In the genomic region with DNA sequence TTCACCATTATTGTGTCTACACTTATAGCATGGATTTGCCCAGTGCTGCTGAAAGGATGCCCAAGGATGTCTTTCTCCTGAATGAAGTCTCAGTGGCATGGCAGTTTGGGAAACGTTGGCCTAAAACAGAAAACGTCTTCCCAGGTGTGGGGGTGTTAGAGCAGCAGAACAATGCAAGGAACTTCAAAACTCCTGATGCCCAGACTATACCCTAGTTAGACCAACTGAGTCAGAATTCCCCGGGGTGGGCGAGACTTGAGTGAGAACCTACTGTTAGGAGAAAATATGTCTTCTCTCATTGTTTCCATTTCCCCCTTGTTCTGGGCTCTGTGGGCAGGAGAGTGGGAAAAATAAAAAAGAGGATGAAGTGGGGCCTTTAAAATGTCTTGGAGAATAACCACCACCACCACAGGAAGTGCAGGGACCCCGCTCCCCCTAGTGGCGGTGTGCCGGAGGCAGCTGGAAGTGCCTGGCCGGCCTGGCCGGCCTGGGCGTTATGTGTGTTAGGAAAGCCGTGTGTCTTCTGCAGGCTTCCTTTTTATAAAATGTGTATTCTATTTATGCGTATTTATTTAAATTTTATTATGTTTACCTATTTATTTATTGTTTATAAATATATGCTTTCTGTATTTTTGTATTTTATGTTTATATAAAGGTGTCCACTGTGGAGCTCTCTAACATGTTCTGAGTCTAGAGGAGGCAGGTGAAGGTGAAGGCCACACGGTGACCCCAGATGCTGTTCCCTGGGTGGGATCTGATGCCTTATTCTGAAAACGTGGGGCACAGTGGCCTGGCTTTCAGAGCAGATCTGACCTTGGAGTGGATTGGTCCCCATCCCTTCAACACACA, we compare ENCODE assay signal across 9 cellular contexts.
DNase-seq lines count a peak whose midpoint lies in the region; ATAC-seq and FAIRE-seq lines count a peak whose summit lies in the region.
"Had no signal": no experiment of that assay in that cellular context is flagged by ENCODE, and none has a peak within 500 bp of the region (broad histone marks: within the 10 kb centered on the region; RNA-seq: fewer than 3 reads in every experiment).

No MANE protein-coding gene starts in this region.

- no peaks in the 10 kb centered on the region for H3K27me3 Mint-ChIP-seq in activated T-helper 1 cell treated with anti-CD3 and anti-CD28 coated beads, Interleukin-12 subunit alpha, Interleukin-12 subunit beta, Interleukin-2, Interleukin-4 antibody, amounts not matched to agents 30 ng/mL and 10 ng/mL and 1 ng/mL, durations not matched to agents 14 hours and 24 hours and 36 hours (ENCODE audit: insufficient read depth)
- no peaks in the 10 kb centered on the region for H3K27me3 Mint-ChIP-seq in activated naive CD8-positive, alpha-beta T cell treated with anti-CD3 and anti-CD28 coated beads for 36 hours

- DNase-seq in activated T-helper 1 cell treated with Interleukin-2 at 50 U/mL for 16 hours (ENCODE audit: low read depth) (peak; percentile 10), HTR-8/SVneo (ENCODE audit: insufficient read length, low spot score) (peak; percentile 48), RKO (ENCODE audit: low spot score) (peak; percentile 40), hypothalamus (lab: John Stamatoyannopoulos, UW) (peak in 48 of 51 donors; percentile 0 to 77 (median 40))
- no peak for DNase-seq in activated T-helper 1 cell treated with anti-CD3 and anti-CD28 coated beads, Interleukin-12 subunit alpha, Interleukin-12 subunit beta, Interleukin-2, Interleukin-4 antibody, amounts not matched to agents 30 ng/mL and 10 ng/mL and 1 ng/mL, durations not matched to agents 14 hours and 24 hours and 36 hours (ENCODE audit: low spot score)
- peak; percentile 52 for DNase-seq in activated naive CD8-positive, alpha-beta T cell treated with anti-CD3 and anti-CD28 coated beads for 36 hours
- peak; percentile 72 for DNase-seq in stimulated activated CD4-positive, alpha-beta T cell treated with anti-CD3 and anti-CD28 coated beads, Interleukin-15, amount 100 ng/mL, for 24 hours

- ATAC-seq in HG02571 (IDR thresholded peaks at IDR 0.05; ENCODE audit: unreplicated experiment) = no peak

- intact Hi-C loops in activated T-helper 1 cell treated with anti-CD3 and anti-CD28 coated beads, Interleukin-12 subunit alpha, Interleukin-12 subunit beta, Interleukin-2, Interleukin-4 antibody, amounts not matched to agents 30 ng/mL and 10 ng/mL and 1 ng/mL, durations not matched to agents 14 hours and 24 hours and 36 hours (cut with micrococcal nuclease) = loop anchor here (1.0 to 10.0 kb wide), 2 partner anchors 276 to 506 kb away; partner anchors contain the start of gene PHC3

- H3K4me1 Mint-ChIP-seq in activated T-helper 1 cell treated with anti-CD3 and anti-CD28 coated beads, Interleukin-12 subunit alpha, Interleukin-12 subunit beta, Interleukin-2, Interleukin-4 antibody, amounts not matched to agents 30 ng/mL and 10 ng/mL and 1 ng/mL, durations not matched to agents 14 hours and 24 hours and 36 hours (ENCODE audit: low read depth) = no peaks in the 10 kb centered on the region
- H3K4me1 Mint-ChIP-seq in activated naive CD8-positive, alpha-beta T cell treated with anti-CD3 and anti-CD28 coated beads for 36 hours = no peaks in the 10 kb centered on the region

- no peak overlapping the region for H3K27ac Mint-ChIP-seq in activated T-helper 1 cell treated with anti-CD3 and anti-CD28 coated beads, Interleukin-12 subunit alpha, Interleukin-12 subunit beta, Interleukin-2, Interleukin-4 antibody, amounts not matched to agents 30 ng/mL and 10 ng/mL and 1 ng/mL, durations not matched to agents 14 hours and 24 hours and 36 hours
- H3K27ac Mint-ChIP-seq in activated naive CD8-positive, alpha-beta T cell treated with anti-CD3 and anti-CD28 coated beads for 36 hours = no peak overlapping the region

- FAIRE-seq in HTR-8/SVneo (lab: Jason Lieb, UNC) = no peak
- FAIRE-seq: islet of Langerhans had no signal

- no peak overlapping the region for H3K4me3 Mint-ChIP-seq in activated T-helper 1 cell treated with anti-CD3 and anti-CD28 coated beads, Interleukin-12 subunit alpha, Interleukin-12 subunit beta, Interleukin-2, Interleukin-4 antibody, amounts not matched to agents 30 ng/mL and 10 ng/mL and 1 ng/mL, durations not matched to agents 14 hours and 24 hours and 36 hours
- no peak overlapping the region for H3K4me3 Mint-ChIP-seq in activated naive CD8-positive, alpha-beta T cell treated with anti-CD3 and anti-CD28 coated beads for 36 hours

- no peaks in the 10 kb centered on the region for H3K9me3 Mint-ChIP-seq in activated T-helper 1 cell treated with anti-CD3 and anti-CD28 coated beads, Interleukin-12 subunit alpha, Interleukin-12 subunit beta, Interleukin-2, Interleukin-4 antibody, amounts not matched to agents 30 ng/mL and 10 ng/mL and 1 ng/mL, durations not matched to agents 14 hours and 24 hours and 36 hours
- no peaks in the 10 kb centered on the region for H3K9me3 Mint-ChIP-seq in activated naive CD8-positive, alpha-beta T cell treated with anti-CD3 and anti-CD28 coated beads for 36 hours

- no peaks in the 10 kb centered on the region for H3K36me3 Mint-ChIP-seq in activated T-helper 1 cell treated with anti-CD3 and anti-CD28 coated beads, Interleukin-12 subunit alpha, Interleukin-12 subunit beta, Interleukin-2, Interleukin-4 antibody, amounts not matched to agents 30 ng/mL and 10 ng/mL and 1 ng/mL, durations not matched to agents 14 hours and 24 hours and 36 hours (ENCODE audit: low read depth)
- H3K36me3 Mint-ChIP-seq in activated naive CD8-positive, alpha-beta T cell treated with anti-CD3 and anti-CD28 coated beads for 36 hours = no peaks in the 10 kb centered on the region
